ENCODE assay signal across 19 cellular contexts in the genomic region with DNA sequence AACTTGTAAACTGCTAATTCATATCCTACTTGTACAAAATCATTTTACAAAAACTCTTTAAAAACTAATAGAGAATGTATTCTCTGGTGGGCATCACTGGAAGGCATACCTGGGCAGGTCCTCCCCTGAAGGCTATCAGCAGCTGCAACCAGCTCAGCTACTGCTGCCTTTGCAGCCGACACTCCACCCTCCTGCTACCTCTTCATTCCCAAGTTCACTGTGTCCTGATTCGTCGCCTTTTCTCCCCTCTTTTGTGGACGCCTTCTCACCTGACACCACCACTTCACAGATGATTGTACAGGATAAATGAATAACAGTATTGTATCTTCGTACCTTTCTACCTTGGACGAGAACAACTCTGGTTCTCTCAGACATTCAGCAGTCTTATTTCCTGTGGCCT. TPM values are rescaled to one million over a fixed set of nuclear protein-coding genes. Genes with fewer than 3 reads are reported as not detected.
"Had no signal": no experiment of that assay in that cellular context is flagged by ENCODE, and none has a peak within 500 bp of the region (broad histone marks: within the 10 kb centered on the region; RNA-seq: fewer than 3 reads in every experiment).

No MANE protein-coding gene starts in this region.

- H3K4me1 Mint-ChIP-seq: nephron progenitor cell had no signal

- H3K4me3 ChIP-seq: gastroesophageal sphincter, heart right ventricle, mucosa of descending colon, psoas muscle had no signal

- H3K27me3 Mint-ChIP-seq: activated CD8-positive, alpha-beta T cell treated with anti-CD3 and anti-CD28 coated beads for 36 hours; activated naive CD8-positive, alpha-beta T cell treated with anti-CD3 and anti-CD28 coated beads, Interleukin-2, amount 10 ng/mL, durations not matched to agents 7 days and 5 days; T-helper 17 cell had no signal

- H3K27ac Mint-ChIP-seq: activated CD8-positive, alpha-beta T cell treated with anti-CD3 and anti-CD28 coated beads for 36 hours; activated naive CD8-positive, alpha-beta T cell treated with anti-CD3 and anti-CD28 coated beads, Interleukin-2, amount 10 ng/mL, durations not matched to agents 7 days and 5 days; nephron progenitor cell; T-helper 17 cell had no signal

- H3K27ac ChIP-seq: gastroesophageal sphincter, heart right ventricle, psoas muscle had no signal

- H3K9me3 Mint-ChIP-seq: activated CD8-positive, alpha-beta T cell treated with anti-CD3 and anti-CD28 coated beads for 36 hours; activated naive CD8-positive, alpha-beta T cell treated with anti-CD3 and anti-CD28 coated beads, Interleukin-2, amount 10 ng/mL, durations not matched to agents 7 days and 5 days; nephron progenitor cell had no signal

- H3K4me3 Mint-ChIP-seq: activated CD8-positive, alpha-beta T cell treated with anti-CD3 and anti-CD28 coated beads for 36 hours; activated naive CD8-positive, alpha-beta T cell treated with anti-CD3 and anti-CD28 coated beads, Interleukin-2, amount 10 ng/mL, durations not matched to agents 7 days and 5 days; nephron progenitor cell; T-helper 17 cell had no signal

- DNase-seq: activated CD4-positive, alpha-beta T cell treated with anti-CD3 and anti-CD28 coated beads for 4 hours; activated CD8-positive, alpha-beta T cell treated with anti-CD3 and anti-CD28 coated beads for 36 hours; activated gamma-delta T cell treated with Interleukin-2 at 50 U/mL for 16 hours; activated naive CD8-positive, alpha-beta T cell treated with anti-CD3 and anti-CD28 coated beads, Interleukin-2, amount 10 ng/mL, durations not matched to agents 7 days and 5 days; activated T-cell treated with anti-CD3 and anti-CD28 coated beads, Interleukin-2, amount 50 U/mL, for 48 hours; heart right ventricle; islet precursor cell; nephron progenitor cell; psoas muscle; stimulated activated naive CD8-positive, alpha-beta T cell treated with anti-CD3 and anti-CD28 coated beads, Interleukin-15, Interleukin-2, amounts not matched to agents 100 U/mL and 50 U/mL, for 24 hours; T-helper 17 cell; trophoblast cell had no signal

- ATAC-seq: activated CD8-positive, alpha-beta T cell treated with anti-CD3 and anti-CD28 coated beads for 36 hours; gastroesophageal sphincter; heart right ventricle; psoas muscle; sciatic nerve; stimulated activated naive CD8-positive, alpha-beta T cell treated with anti-CD3 and anti-CD28 coated beads, Interleukin-15, Interleukin-2, amounts not matched to agents 100 U/mL and 50 U/mL, for 24 hours; T-helper 17 cell had no signal

- H3K4me1 ChIP-seq: gastroesophageal sphincter, psoas muscle had no signal

- H3K9me3 ChIP-seq: gastroesophageal sphincter, heart right ventricle, mucosa of descending colon, psoas muscle had no signal

- H3K27me3 ChIP-seq: gastroesophageal sphincter, heart right ventricle had no signal

RNA-seq across cellular contexts. Expression of a gene that starts 38.4 kb away (rescaled TPM):
- total RNA-seq: activated CD8-positive, alpha-beta T cell treated with anti-CD3 and anti-CD28 coated beads for 36 hours; activated naive CD8-positive, alpha-beta T cell treated with anti-CD3 and anti-CD28 coated beads, Interleukin-2, amount 10 ng/mL, durations not matched to agents 7 days and 5 days; chondrocyte; dermis microvascular lymphatic vessel endothelial cell; left lobe of liver; lung microvascular endothelial cell; mucosa of descending colon; psoas muscle; T-helper 17 cell had no signal
- polyA plus RNA-seq: heart right ventricle had no signal
